ENCODE assay signal across 1 cellular context in the genomic region with DNA sequence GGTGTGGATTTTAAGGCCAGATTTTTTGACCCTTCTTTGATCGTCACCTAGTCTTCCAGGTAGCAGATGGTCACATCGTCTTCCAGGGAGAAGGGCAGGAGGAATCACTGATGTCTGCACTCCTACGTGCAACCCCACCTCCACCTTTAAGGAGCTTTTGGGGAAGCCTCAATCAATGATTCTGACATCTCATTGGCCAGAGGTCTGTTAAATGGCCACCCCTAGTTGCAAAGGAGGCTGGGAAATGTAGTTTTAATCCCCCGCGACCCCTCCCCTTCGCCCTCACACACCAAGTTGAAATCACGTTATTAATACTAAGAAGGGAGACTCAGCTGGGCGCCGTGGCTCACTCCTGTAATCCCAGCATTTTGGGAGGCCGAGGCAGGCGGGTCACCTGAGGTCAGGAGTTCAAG.
TF ChIP-seq lines count a peak whose summit lies in the region.

No MANE protein-coding gene starts in this region.

TF ChIP-seq in WTC11, 78 proteins besides CTCF, POLR2A, EP300 and RAD21 (continued from another document):
- TF ChIP-seq, protein P1, sequence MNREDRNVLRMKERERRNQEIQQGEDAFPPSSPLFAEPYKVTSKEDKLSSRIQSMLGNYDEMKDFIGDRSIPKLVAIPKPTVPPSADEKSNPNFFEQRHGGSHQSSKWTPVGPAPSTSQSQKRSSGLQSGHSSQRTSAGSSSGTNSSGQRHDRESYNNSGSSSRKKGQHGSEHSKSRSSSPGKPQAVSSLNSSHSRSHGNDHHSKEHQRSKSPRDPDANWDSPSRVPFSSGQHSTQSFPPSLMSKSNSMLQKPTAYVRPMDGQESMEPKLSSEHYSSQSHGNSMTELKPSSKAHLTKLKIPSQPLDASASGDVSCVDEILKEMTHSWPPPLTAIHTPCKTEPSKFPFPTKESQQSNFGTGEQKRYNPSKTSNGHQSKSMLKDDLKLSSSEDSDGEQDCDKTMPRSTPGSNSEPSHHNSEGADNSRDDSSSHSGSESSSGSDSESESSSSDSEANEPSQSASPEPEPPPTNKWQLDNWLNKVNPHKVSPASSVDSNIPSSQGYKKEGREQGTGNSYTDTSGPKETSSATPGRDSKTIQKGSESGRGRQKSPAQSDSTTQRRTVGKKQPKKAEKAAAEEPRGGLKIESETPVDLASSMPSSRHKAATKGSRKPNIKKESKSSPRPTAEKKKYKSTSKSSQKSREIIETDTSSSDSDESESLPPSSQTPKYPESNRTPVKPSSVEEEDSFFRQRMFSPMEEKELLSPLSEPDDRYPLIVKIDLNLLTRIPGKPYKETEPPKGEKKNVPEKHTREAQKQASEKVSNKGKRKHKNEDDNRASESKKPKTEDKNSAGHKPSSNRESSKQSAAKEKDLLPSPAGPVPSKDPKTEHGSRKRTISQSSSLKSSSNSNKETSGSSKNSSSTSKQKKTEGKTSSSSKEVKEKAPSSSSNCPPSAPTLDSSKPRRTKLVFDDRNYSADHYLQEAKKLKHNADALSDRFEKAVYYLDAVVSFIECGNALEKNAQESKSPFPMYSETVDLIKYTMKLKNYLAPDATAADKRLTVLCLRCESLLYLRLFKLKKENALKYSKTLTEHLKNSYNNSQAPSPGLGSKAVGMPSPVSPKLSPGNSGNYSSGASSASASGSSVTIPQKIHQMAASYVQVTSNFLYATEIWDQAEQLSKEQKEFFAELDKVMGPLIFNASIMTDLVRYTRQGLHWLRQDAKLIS (CRISPR knock-in tag; IDR thresholded peaks at IDR 0.05; ENCODE audit: borderline replicate concordance): no peak
- TF ChIP-seq ATF1 (CRISPR knock-in tag; IDR thresholded peaks at IDR 0.05): no peak
